ENCODE assay signal across 30 cellular contexts in genomic region chr14:39454906-39455539, GRCh38.
"Had no signal": no experiment of that assay in that cellular context is flagged by ENCODE, and none has a peak within 500 bp of the region (broad histone marks: within the 10 kb centered on the region; RNA-seq: fewer than 3 reads in every experiment).

No MANE protein-coding gene starts in this region.

- H3K9me3 Mint-ChIP-seq: brain; naive thymus-derived CD8-positive, alpha-beta T cell; neural crest cell had no signal

- ATAC-seq: esophagus mucosa; heart left ventricle; left colon; naive thymus-derived CD8-positive, alpha-beta T cell; pancreas; SK-N-SH treated with all-trans-retinoic acid at 6 μM for 48 hours; T-helper 17 cell had no signal

- H3K27me3 Mint-ChIP-seq: brain had no signal

- H3K27ac Mint-ChIP-seq: activated naive CD8-positive, alpha-beta T cell; brain; immature natural killer cell; T-helper 17 cell had no signal

- H3K36me3 Mint-ChIP-seq: brain; immature natural killer cell; naive thymus-derived CD8-positive, alpha-beta T cell had no signal

- H3K36me3 ChIP-seq: ascending aorta, heart left ventricle, pancreas, prostate gland, stomach, thyroid gland, upper lobe of left lung, vagina had no signal

- H3K9me3 ChIP-seq: ascending aorta, heart left ventricle, pancreas, prostate gland, stomach, thyroid gland, upper lobe of left lung, vagina had no signal

- H3K4me1 Mint-ChIP-seq: brain; immature natural killer cell; naive thymus-derived CD8-positive, alpha-beta T cell; neural crest cell; T-helper 17 cell had no signal

- H3K27me3 ChIP-seq: ascending aorta, heart left ventricle, pancreas, stomach, thyroid gland, upper lobe of left lung, vagina had no signal

- H3K4me3 Mint-ChIP-seq: activated naive CD8-positive, alpha-beta T cell; brain; immature natural killer cell; naive thymus-derived CD8-positive, alpha-beta T cell; neural crest cell; T-helper 17 cell had no signal

- H3K4me3 ChIP-seq: ascending aorta, heart left ventricle, pancreas, prostate gland, stomach, thyroid gland, upper lobe of left lung, vagina had no signal

- H3K4me1 ChIP-seq: ascending aorta, heart left ventricle, pancreas, prostate gland, stomach, thyroid gland, upper lobe of left lung, vagina had no signal

- DNase-seq: activated CD4-positive, alpha-beta T cell treated with anti-CD3 and anti-CD28 coated beads, Interleukin-2, amount 50 U/mL, for 1 hour; activated CD4-positive, CD25-positive, alpha-beta regulatory T cell treated with anti-CD3 and anti-CD28 coated beads, Interleukin-2, amount 50 U/mL, for 72 hours; activated naive CD4-positive, alpha-beta T cell; activated T-cell treated with anti-CD3 and anti-CD28 coated beads for 4 hours; caudate nucleus; foreskin fibroblast; heart left ventricle; hypothalamus; immature natural killer cell; kidney; left colon; mammary epithelial cell; midbrain; naive thymus-derived CD8-positive, alpha-beta T cell; nucleus accumbens; pancreas; retina; stimulated activated CD4-positive, alpha-beta T cell treated with anti-CD3 and anti-CD28 coated beads, Interleukin-2, amount 100 ng/mL, for 48 hours; stomach; T-helper 17 cell; thyroid gland; upper lobe of left lung had no signal

- H3K27ac ChIP-seq: ascending aorta, heart left ventricle, pancreas, prostate gland, stomach, thyroid gland, upper lobe of left lung, vagina had no signal
